ENCODE assay signal across 8 cellular contexts in the genomic region with DNA sequence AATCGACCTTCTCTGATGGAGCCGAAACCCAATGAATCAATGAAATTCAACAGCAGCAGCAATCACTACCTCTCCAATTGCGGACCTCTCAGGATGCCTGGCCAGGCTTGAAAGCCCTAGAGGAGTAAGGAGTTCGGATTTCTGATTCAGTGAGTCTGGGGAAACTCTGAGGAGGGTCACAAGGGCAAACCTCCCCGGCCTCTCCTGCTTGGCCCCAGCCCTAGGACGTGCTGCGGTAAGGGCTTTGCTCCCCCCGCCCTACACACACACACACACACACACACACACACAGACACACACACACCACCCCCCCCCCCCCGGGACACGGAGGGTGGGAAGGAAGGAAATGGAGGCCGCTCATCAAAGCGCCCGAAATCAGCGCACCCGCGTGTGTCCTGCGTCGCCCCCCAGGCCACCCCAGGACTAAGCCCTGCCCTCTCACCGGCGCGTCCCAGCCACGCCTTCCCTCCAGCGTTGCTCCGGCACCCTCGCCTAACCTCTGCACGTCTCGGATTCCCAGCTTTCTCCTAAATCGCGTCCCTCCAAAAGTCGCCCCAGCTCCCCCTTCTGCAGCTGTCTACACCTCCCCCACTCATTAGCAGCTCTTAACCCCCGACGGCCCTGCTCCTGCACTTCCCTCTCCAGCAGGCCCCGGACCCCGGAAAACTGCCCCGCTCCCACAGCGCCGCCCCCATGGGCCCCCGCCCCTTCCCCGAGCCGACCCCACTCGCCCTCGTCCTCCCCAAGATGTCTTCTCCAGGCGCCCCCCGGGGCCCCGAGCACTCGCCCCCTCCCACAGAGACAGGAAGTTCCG. TPM values are rescaled to one million over a fixed set of nuclear protein-coding genes. Genes with fewer than 3 reads are reported as not detected.
A peak's percentile ranks its signal among the peaks of the same experiment; 100 is the strongest.
DNase-seq lines count a peak whose midpoint lies in the region; ATAC-seq, FAIRE-seq and TF ChIP-seq lines count a peak whose summit lies in the region.

No MANE protein-coding gene starts in this region.

- no peaks in the 10 kb centered on the region for H3K36me3 ChIP-seq in bronchial epithelial cell (ENCODE audit: control insufficient read depth, insufficient read depth, low read length)

- peak overlapping the region; percentile 92 for H3K4me3 Mint-ChIP-seq in stimulated activated effector memory CD8-positive, alpha-beta T cell treated with anti-CD3 and anti-CD28 coated beads, Interleukin-12 subunit alpha, Interleukin-12 subunit beta, amount 100 ng/mL, for 72 hours

- H3K4me1 Mint-ChIP-seq in stimulated activated effector memory CD8-positive, alpha-beta T cell treated with anti-CD3 and anti-CD28 coated beads, Interleukin-12 subunit alpha, Interleukin-12 subunit beta, amount 100 ng/mL, for 72 hours = peaks cover 28% of the 10 kb centered on the region

- peak overlapping the region; percentile 90 for H3K27ac Mint-ChIP-seq in stimulated activated effector memory CD8-positive, alpha-beta T cell treated with anti-CD3 and anti-CD28 coated beads, Interleukin-12 subunit alpha, Interleukin-12 subunit beta, amount 100 ng/mL, for 72 hours

- no peak for FAIRE-seq in bronchial epithelial cell (lab: Jason Lieb, UNC)

- peaks cover 7% of the 10 kb centered on the region for H3K36me3 Mint-ChIP-seq in stimulated activated effector memory CD8-positive, alpha-beta T cell treated with anti-CD3 and anti-CD28 coated beads, Interleukin-12 subunit alpha, Interleukin-12 subunit beta, amount 100 ng/mL, for 72 hours

- DNase-seq in G401 (ENCODE audit: low spot score) = peak; percentile 32
- DNase-seq in T-helper 1 cell = peak in 4 of 5 donors; percentile 16 to 44 (median 34)
- no peak for DNase-seq in bronchial epithelial cell (ENCODE audit: low read depth)
- no peak for DNase-seq in left lobe of liver (ENCODE audit: low spot score)
- peak in 1 of 2 donors; percentile 69 for DNase-seq in stimulated activated effector memory CD8-positive, alpha-beta T cell treated with anti-CD3 and anti-CD28 coated beads, Interleukin-12 subunit alpha, Interleukin-12 subunit beta, amount 100 ng/mL, for 72 hours (ENCODE audit: low spot score in 2 of 2)
- no peak for DNase-seq in T1000 (lab: John Stamatoyannopoulos, UW)

- no peaks in the 10 kb centered on the region for H3K9me3 Mint-ChIP-seq in stimulated activated effector memory CD8-positive, alpha-beta T cell treated with anti-CD3 and anti-CD28 coated beads, Interleukin-12 subunit alpha, Interleukin-12 subunit beta, amount 100 ng/mL, for 72 hours

- ATAC-seq in HG02943 (IDR thresholded peaks at IDR 0.05; ENCODE audit: low read depth, unreplicated experiment) (peak; percentile 13), left lobe of liver (peak; percentile 35), GM19467 (IDR thresholded peaks at IDR 0.05; ENCODE audit: unreplicated experiment) (no peak)
- peak; percentile 20 for ATAC-seq in stimulated activated effector memory CD8-positive, alpha-beta T cell treated with anti-CD3 and anti-CD28 coated beads, Interleukin-12 subunit alpha, Interleukin-12 subunit beta, amount 100 ng/mL, for 72 hours

- H3K4me3 ChIP-seq in bronchial epithelial cell (ENCODE audit: low read depth, low read length) = peak overlapping the region; percentile 70

- no peak for TF ChIP-seq CTCF in bronchial epithelial cell (IDR thresholded peaks at IDR 0.05; ENCODE audit: insufficient read depth, low read length, severe bottlenecking)

- no peaks in the 10 kb centered on the region for H3K27me3 ChIP-seq in bronchial epithelial cell (ENCODE audit: control insufficient read depth, insufficient read depth, low read length)

- in situ Hi-C loops in G401 (cut with HindIII; ENCODE audit: low sequenced_read_pairs) = no loop called here

RNA-seq across cellular contexts. Expression of gene PACSIN2, which starts 0.7 kb away (rescaled TPM):
- 58.8 and 72.5 TPM in 2 replicates for total RNA-seq in G401 (2014; rRNA removed; shearing (Covaris generic))
- total RNA-seq in bronchial epithelial cell (49.8 and 68.9 TPM in 2 replicates), left lobe of liver (23.8 TPM)

Comparison
In these comparisons a context has a peak if more than half of its experiments do, and no peak if none do; other contexts are left out.
1. DNase-seq: peak in G401 (single experiment) and T-helper 1 cell (4 of 5); none in bronchial epithelial cell (single experiment), left lobe of liver (single experiment) and T1000 (single experiment).